37 cellular contexts compared by ENCODE assay signal in genomic region chr1:112307930-112308329, GRCh38.
"Had no signal": no experiment of that assay in that cellular context is flagged by ENCODE, and none has a peak within 500 bp of the region (broad histone marks: within the 10 kb centered on the region; RNA-seq: fewer than 3 reads in every experiment).

No MANE protein-coding gene starts in this region.

- ATAC-seq: activated CD4-positive, alpha-beta T cell treated with anti-CD3 and anti-CD28 coated beads for 36 hours; activated CD4-positive, CD25-positive, alpha-beta regulatory T cell treated with anti-CD3 and anti-CD28 coated beads, Interleukin-2, amount 50 U/mL, for 24 hours; activated CD8-positive, alpha-beta memory T cell treated with anti-CD3 and anti-CD28 coated beads, Interleukin-2, amount 10 ng/mL, durations not matched to agents 7 days and 5 days; activated CD8-positive, alpha-beta T cell treated with anti-CD3 and anti-CD28 coated beads, Interleukin-2, amount 10 ng/mL, durations not matched to agents 7 days and 5 days; activated naive CD8-positive, alpha-beta T cell treated with anti-CD3 and anti-CD28 coated beads, Interleukin-2, amount 50 U/mL, for 24 hours; WTC11 had no signal

- H3K9me3 ChIP-seq: ascending aorta had no signal

- H3K36me3 Mint-ChIP-seq: activated CD8-positive, alpha-beta memory T cell treated with anti-CD3 and anti-CD28 coated beads, Interleukin-2, amount 10 ng/mL, durations not matched to agents 7 days and 5 days; activated naive CD4-positive, alpha-beta T cell treated with anti-CD3 and anti-CD28 coated beads, Interleukin-2, amount 10 ng/mL, durations not matched to agents 7 days and 5 days; activated naive CD4-positive, alpha-beta T cell treated with anti-CD3 and anti-CD28 coated beads, Interleukin-2, amount 50 U/mL, for 24 hours; activated naive CD8-positive, alpha-beta T cell; activated naive CD8-positive, alpha-beta T cell treated with anti-CD3 and anti-CD28 coated beads, Interleukin-2, amount 10 ng/mL, durations not matched to agents 7 days and 5 days; brain; WTC11 had no signal

- H3K4me3 Mint-ChIP-seq: activated CD4-positive, alpha-beta memory T cell treated with anti-CD3 and anti-CD28 coated beads, Interleukin-2, amount 10 ng/mL, durations not matched to agents 7 days and 5 days; activated CD4-positive, alpha-beta T cell treated with anti-CD3 and anti-CD28 coated beads for 36 hours; activated CD4-positive, alpha-beta T cell treated with anti-CD3 and anti-CD28 coated beads, Interleukin-2, amount 10 ng/mL, durations not matched to agents 7 days and 5 days; activated CD8-positive, alpha-beta memory T cell treated with anti-CD3 and anti-CD28 coated beads, Interleukin-2, amount 10 ng/mL, durations not matched to agents 7 days and 5 days; activated CD8-positive, alpha-beta T cell treated with anti-CD3 and anti-CD28 coated beads, Interleukin-2, amount 10 ng/mL, durations not matched to agents 7 days and 5 days; activated naive CD4-positive, alpha-beta T cell treated with anti-CD3 and anti-CD28 coated beads, Interleukin-2, amount 10 ng/mL, durations not matched to agents 7 days and 5 days; activated naive CD4-positive, alpha-beta T cell treated with anti-CD3 and anti-CD28 coated beads, Interleukin-2, amount 50 U/mL, for 24 hours; activated naive CD8-positive, alpha-beta T cell; activated naive CD8-positive, alpha-beta T cell treated with anti-CD3 and anti-CD28 coated beads, Interleukin-2, amount 10 ng/mL, durations not matched to agents 7 days and 5 days; activated naive CD8-positive, alpha-beta T cell treated with anti-CD3 and anti-CD28 coated beads, Interleukin-2, amount 50 U/mL, for 24 hours; activated T-cell treated with anti-CD3 and anti-CD28 coated beads, Interleukin-2, amount 50 U/mL, for 24 hours; brain; central memory CD8-positive, alpha-beta T cell; T-helper 1 cell treated with Interleukin-12 subunit alpha and Interleukin-12 subunit beta and Interleukin-4 antibody, amounts not matched to agents 30 μg/mL and 1 μg/mL, for 36 hours; T-helper 2 cell treated with Interferon-gamma antibody and Interleukin-4, amounts not matched to agents 5 μg/mL and 100 μg/mL, for 36 hours; WTC11 had no signal

- H3K27ac Mint-ChIP-seq: activated CD4-positive, alpha-beta memory T cell treated with anti-CD3 and anti-CD28 coated beads, Interleukin-2, amount 10 ng/mL, durations not matched to agents 7 days and 5 days; activated CD4-positive, alpha-beta T cell treated with anti-CD3 and anti-CD28 coated beads for 36 hours; activated CD4-positive, alpha-beta T cell treated with anti-CD3 and anti-CD28 coated beads, Interleukin-2, amount 10 ng/mL, durations not matched to agents 7 days and 5 days; activated CD8-positive, alpha-beta memory T cell treated with anti-CD3 and anti-CD28 coated beads, Interleukin-2, amount 10 ng/mL, durations not matched to agents 7 days and 5 days; activated CD8-positive, alpha-beta T cell treated with anti-CD3 and anti-CD28 coated beads, Interleukin-2, amount 10 ng/mL, durations not matched to agents 7 days and 5 days; activated naive CD4-positive, alpha-beta T cell treated with anti-CD3 and anti-CD28 coated beads, Interleukin-2, amount 10 ng/mL, durations not matched to agents 7 days and 5 days; activated naive CD4-positive, alpha-beta T cell treated with anti-CD3 and anti-CD28 coated beads, Interleukin-2, amount 50 U/mL, for 24 hours; activated naive CD8-positive, alpha-beta T cell; activated naive CD8-positive, alpha-beta T cell treated with anti-CD3 and anti-CD28 coated beads, Interleukin-2, amount 10 ng/mL, durations not matched to agents 7 days and 5 days; activated naive CD8-positive, alpha-beta T cell treated with anti-CD3 and anti-CD28 coated beads, Interleukin-2, amount 50 U/mL, for 24 hours; activated T-cell treated with anti-CD3 and anti-CD28 coated beads, Interleukin-2, amount 50 U/mL, for 24 hours; activated T-helper 2 cell treated with anti-CD3 and anti-CD28 coated beads, Interferon-gamma antibody, Interleukin-2, Interleukin-4, amounts not matched to agents 10 μg/mL and 5 μg/mL and 100 μg/mL, durations not matched to agents 14 hours and 24 hours and 36 hours; T-helper 1 cell treated with Interleukin-12 subunit alpha and Interleukin-12 subunit beta and Interleukin-4 antibody, amounts not matched to agents 30 μg/mL and 1 μg/mL, for 36 hours; T-helper 2 cell treated with Interferon-gamma antibody and Interleukin-4, amounts not matched to agents 5 μg/mL and 100 μg/mL, for 36 hours; WTC11 had no signal

- H3K4me1 ChIP-seq: ascending aorta had no signal

- H3K27ac ChIP-seq: ascending aorta, cardiac muscle cell, VCaP had no signal

- H3K36me3 ChIP-seq: ascending aorta, cardiac muscle cell had no signal

- H3K9me3 Mint-ChIP-seq: activated CD4-positive, alpha-beta memory T cell treated with anti-CD3 and anti-CD28 coated beads, Interleukin-2, amount 10 ng/mL, durations not matched to agents 7 days and 5 days; activated CD4-positive, alpha-beta T cell treated with anti-CD3 and anti-CD28 coated beads, Interleukin-2, amount 10 ng/mL, durations not matched to agents 7 days and 5 days; activated naive CD4-positive, alpha-beta T cell treated with anti-CD3 and anti-CD28 coated beads, Interleukin-2, amount 10 ng/mL, durations not matched to agents 7 days and 5 days; activated naive CD4-positive, alpha-beta T cell treated with anti-CD3 and anti-CD28 coated beads, Interleukin-2, amount 50 U/mL, for 24 hours; activated naive CD8-positive, alpha-beta T cell treated with anti-CD3 and anti-CD28 coated beads, Interleukin-2, amount 10 ng/mL, durations not matched to agents 7 days and 5 days; activated naive CD8-positive, alpha-beta T cell treated with anti-CD3 and anti-CD28 coated beads, Interleukin-2, amount 50 U/mL, for 24 hours; activated T-cell treated with anti-CD3 and anti-CD28 coated beads, Interleukin-2, amount 50 U/mL, for 24 hours; activated T-helper 2 cell treated with anti-CD3 and anti-CD28 coated beads, Interferon-gamma antibody, Interleukin-2, Interleukin-4, amounts not matched to agents 10 μg/mL and 5 μg/mL and 100 μg/mL, durations not matched to agents 14 hours and 24 hours and 36 hours; central memory CD8-positive, alpha-beta T cell; T-helper 1 cell treated with Interleukin-12 subunit alpha and Interleukin-12 subunit beta and Interleukin-4 antibody, amounts not matched to agents 30 μg/mL and 1 μg/mL, for 36 hours; T-helper 2 cell treated with Interferon-gamma antibody and Interleukin-4, amounts not matched to agents 5 μg/mL and 100 μg/mL, for 36 hours; WTC11 had no signal

- H3K4me1 Mint-ChIP-seq: activated CD4-positive, alpha-beta memory T cell treated with anti-CD3 and anti-CD28 coated beads, Interleukin-2, amount 10 ng/mL, durations not matched to agents 7 days and 5 days; activated CD4-positive, alpha-beta T cell treated with anti-CD3 and anti-CD28 coated beads for 36 hours; activated CD4-positive, alpha-beta T cell treated with anti-CD3 and anti-CD28 coated beads, Interleukin-2, amount 10 ng/mL, durations not matched to agents 7 days and 5 days; activated CD8-positive, alpha-beta memory T cell treated with anti-CD3 and anti-CD28 coated beads, Interleukin-2, amount 10 ng/mL, durations not matched to agents 7 days and 5 days; activated naive CD4-positive, alpha-beta T cell treated with anti-CD3 and anti-CD28 coated beads, Interleukin-2, amount 10 ng/mL, durations not matched to agents 7 days and 5 days; activated naive CD4-positive, alpha-beta T cell treated with anti-CD3 and anti-CD28 coated beads, Interleukin-2, amount 50 U/mL, for 24 hours; activated naive CD8-positive, alpha-beta T cell treated with anti-CD3 and anti-CD28 coated beads, Interleukin-2, amount 10 ng/mL, durations not matched to agents 7 days and 5 days; activated naive CD8-positive, alpha-beta T cell treated with anti-CD3 and anti-CD28 coated beads, Interleukin-2, amount 50 U/mL, for 24 hours; central memory CD8-positive, alpha-beta T cell had no signal

- H3K27me3 ChIP-seq: ascending aorta had no signal

- DNase-seq: activated CD4-positive, alpha-beta memory T cell treated with anti-CD3 and anti-CD28 coated beads, Interleukin-2, amount 10 ng/mL, durations not matched to agents 7 days and 5 days; activated CD4-positive, alpha-beta T cell treated with anti-CD3 and anti-CD28 coated beads for 1 hour; activated CD4-positive, alpha-beta T cell treated with anti-CD3 and anti-CD28 coated beads for 36 hours; activated CD4-positive, alpha-beta T cell treated with anti-CD3 and anti-CD28 coated beads for 48 hours; activated CD4-positive, alpha-beta T cell treated with anti-CD3 and anti-CD28 coated beads, Interleukin-2, amount 10 ng/mL, durations not matched to agents 7 days and 5 days; activated CD4-positive, alpha-beta T cell treated with anti-CD3 and anti-CD28 coated beads, Interleukin-2, amount 50 U/mL, for 48 hours; activated CD4-positive, CD25-positive, alpha-beta regulatory T cell; activated CD8-positive, alpha-beta memory T cell treated with anti-CD3 and anti-CD28 coated beads for 24 hours; activated CD8-positive, alpha-beta memory T cell treated with anti-CD3 and anti-CD28 coated beads, Interleukin-2, amount 10 ng/mL, durations not matched to agents 7 days and 5 days; activated CD8-positive, alpha-beta memory T cell treated with anti-CD3 and anti-CD28 coated beads, Interleukin-2, amount 50 U/mL, for 48 hours; activated CD8-positive, alpha-beta T cell treated with anti-CD3 and anti-CD28 coated beads, Interleukin-2, amount 10 ng/mL, durations not matched to agents 7 days and 5 days; activated effector memory CD4-positive, alpha-beta T cell treated with Interleukin-2 at 50 U/mL for 16 hours; activated gamma-delta T cell; activated naive CD4-positive, alpha-beta T cell treated with anti-CD3 and anti-CD28 coated beads, Interleukin-2, amount 10 ng/mL, durations not matched to agents 7 days and 5 days; activated naive CD4-positive, alpha-beta T cell treated with Interleukin-2 at 50 U/mL for 16 hours; activated naive CD8-positive, alpha-beta T cell treated with anti-CD3 and anti-CD28 coated beads, Interleukin-2, amount 10 ng/mL, durations not matched to agents 7 days and 5 days; activated naive CD8-positive, alpha-beta T cell treated with anti-CD3 and anti-CD28 coated beads, Interleukin-2, amount 50 U/mL, for 24 hours; activated T-cell treated with anti-CD3 and anti-CD28 coated beads, Interleukin-2, amount 50 U/mL, for 24 hours; activated T-cell treated with anti-CD3 and anti-CD28 coated beads, Interleukin-2, amount 50 U/mL, for 48 hours; amygdala; anterior cingulate cortex; caudate nucleus; cerebellar nuclear complex; T-helper 2 cell; T-helper 9 cell had no signal

- H3K4me3 ChIP-seq: ascending aorta, cardiac muscle cell had no signal
